In the genomic region with DNA sequence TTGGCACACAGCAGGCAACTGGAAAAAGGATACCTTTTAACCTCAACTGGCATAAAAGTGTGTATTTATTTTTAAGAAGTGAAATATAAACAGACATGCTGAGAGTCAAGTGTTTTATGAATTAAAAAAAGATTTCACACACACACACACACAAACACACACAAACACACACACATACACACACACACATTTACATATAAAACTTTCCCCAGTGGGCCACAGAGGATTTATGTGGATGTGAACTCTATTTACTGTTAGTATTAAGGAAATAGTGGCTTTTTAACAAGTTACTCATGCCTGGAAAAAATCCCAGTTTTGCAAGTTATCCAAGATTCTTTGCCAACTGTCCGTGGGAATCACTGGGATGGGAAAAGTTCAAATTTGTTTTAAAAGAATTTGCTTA, we compare ENCODE assay signal across 16 cellular contexts.
DNase-seq lines count a peak whose midpoint lies in the region; ATAC-seq and FAIRE-seq lines count a peak whose summit lies in the region.
"Had no signal": no experiment of that assay in that cellular context is flagged by ENCODE, and none has a peak within 500 bp of the region (broad histone marks: within the 10 kb centered on the region; RNA-seq: fewer than 3 reads in every experiment).

No MANE protein-coding gene starts in this region.

- H3K27ac Mint-ChIP-seq in activated naive CD4-positive, alpha-beta T cell treated with anti-CD3 and anti-CD28 coated beads, Interleukin-2, amount 50 U/mL, for 72 hours, result no peak overlapping the region
- H3K27ac Mint-ChIP-seq: H9; stimulated activated memory B cell treated with anti-CD40 and anti-IgM and Interleukin-4, amounts not matched to agents 10 μg/mL and 1 μg/mL and 100 μg/mL, for 72 hours had no signal

- H3K36me3 Mint-ChIP-seq in activated naive CD4-positive, alpha-beta T cell treated with anti-CD3 and anti-CD28 coated beads, Interleukin-2, amount 50 U/mL, for 72 hours, result no peaks in the 10 kb centered on the region
- H3K36me3 Mint-ChIP-seq: brain; stimulated activated memory B cell treated with anti-CD40 and anti-IgM and Interleukin-4, amounts not matched to agents 10 μg/mL and 1 μg/mL and 100 μg/mL, for 72 hours had no signal

- no peak overlapping the region for H3K27ac ChIP-seq in ACC112 (ENCODE audit: low read depth, low read length)
- H3K27ac ChIP-seq: KMS-11, VCaP had no signal

- H3K27me3 ChIP-seq in ACC112 (ENCODE audit: insufficient read depth, low read length), result no peaks in the 10 kb centered on the region
- H3K27me3 ChIP-seq: BE2C had no signal

- H3K4me3 ChIP-seq in ACC112 (ENCODE audit: low read depth, low read length), result no peak overlapping the region

- no peaks in the 10 kb centered on the region for H3K9me3 Mint-ChIP-seq in activated naive CD4-positive, alpha-beta T cell treated with anti-CD3 and anti-CD28 coated beads, Interleukin-2, amount 50 U/mL, for 72 hours

- peak; percentile 99 for FAIRE-seq in endometrium (lab: Jason Lieb, UNC)

- H3K79me2 ChIP-seq in ACC112 (ENCODE audit: control insufficient read depth, insufficient read depth, low read length, unreplicated experiment), result no peaks in the 10 kb centered on the region

- H2AFZ ChIP-seq in ACC112 (ENCODE audit: low read length, unreplicated experiment), result peak overlapping the region; percentile 28

- ATAC-seq in left lobe of liver, result peak; percentile 59
- ATAC-seq in activated naive CD4-positive, alpha-beta T cell treated with anti-CD3 and anti-CD28 coated beads, Interleukin-2, amount 50 U/mL, for 72 hours, result no peak
- ATAC-seq: stimulated activated memory B cell treated with anti-CD40 and anti-IgM and Interleukin-4, amounts not matched to agents 10 μg/mL and 1 μg/mL and 100 μg/mL, for 72 hours had no signal

- no peaks in the 10 kb centered on the region for H3K36me3 ChIP-seq in ACC112 (ENCODE audit: insufficient read depth, low read length)
- H3K36me3 ChIP-seq: BE2C had no signal

- H3K4me1 ChIP-seq in ACC112 (ENCODE audit: control insufficient read depth, insufficient read depth, low read length, unreplicated experiment), result peaks cover 26% of the 10 kb centered on the region
- H3K4me1 ChIP-seq: BE2C had no signal

- DNase-seq in HT1080 (ENCODE audit: low read depth) (peak; percentile 54), left lobe of liver (ENCODE audit: low spot score) (no peak), retina (no peak), T-helper 1 cell (no peak)
- no peak for DNase-seq in stimulated activated CD4-positive, alpha-beta T cell treated with anti-CD3 and anti-CD28 coated beads, Interleukin-1b, Interleukin-23, amount 100 ng/mL, for 48 hours
- DNase-seq in activated naive CD4-positive, alpha-beta T cell treated with anti-CD3 and anti-CD28 coated beads, Interleukin-2, amount 50 U/mL, for 72 hours (ENCODE audit: low spot score in 2 of 2), result no peak
- DNase-seq: BE2C; GF-D8; H9; stimulated activated CD4-positive, alpha-beta T cell treated with anti-CD3 and anti-CD28 coated beads, Interleukin-15, amount 100 ng/mL, for 24 hours had no signal
